Comparison of ENCODE assay signal across 31 cellular contexts in genomic region chr5:175096469-175097185, GRCh38.
"Had no signal": no experiment of that assay in that cellular context is flagged by ENCODE, and none has a peak within 500 bp of the region (broad histone marks: within the 10 kb centered on the region; RNA-seq: fewer than 3 reads in every experiment).

No MANE protein-coding gene starts in this region.

- H3K27ac ChIP-seq: coronary artery, foreskin keratinocyte, heart left ventricle, lower lobe of right lung, neural progenitor cell, sigmoid colon, suprapubic skin, tibial artery had no signal

- H3K4me1 ChIP-seq: foreskin keratinocyte, heart left ventricle, lower lobe of right lung, neural progenitor cell, sigmoid colon, suprapubic skin, tibial artery had no signal

- ATAC-seq: esophagus mucosa; foreskin keratinocyte; heart left ventricle; left colon; lower lobe of right lung; naive thymus-derived CD8-positive, alpha-beta T cell; stimulated activated memory B cell treated with anti-CD40 and anti-IgM and Interleukin-4, amounts not matched to agents 10 μg/mL and 1 μg/mL and 100 μg/mL, for 72 hours; stimulated activated naive CD8-positive, alpha-beta T cell treated with anti-CD3 and anti-CD28 coated beads, Interleukin-15, amount 100 ng/mL, for 72 hours had no signal

- H3K27me3 ChIP-seq: foreskin keratinocyte, neural progenitor cell, sigmoid colon, suprapubic skin, tibial artery had no signal

- H3K4me2 ChIP-seq: neural progenitor cell had no signal

- DNase-seq: activated CD4-positive, alpha-beta memory T cell treated with anti-CD3 and anti-CD28 coated beads for 36 hours; activated CD4-positive, alpha-beta T cell treated with anti-CD3 and anti-CD28 coated beads, Interleukin-2, amount 10 ng/mL, durations not matched to agents 24 days and 14 days; activated CD4-positive, CD25-positive, alpha-beta regulatory T cell treated with anti-CD3 and anti-CD28 coated beads, Interleukin-2, amount 50 U/mL, for 72 hours; activated CD8-positive, alpha-beta memory T cell treated with anti-CD3 and anti-CD28 coated beads, Interleukin-2, amount 50 U/mL, for 4 hours; activated effector memory CD4-positive, alpha-beta T cell treated with anti-CD3 and anti-CD28 coated beads, Interleukin-2, amount 50 U/mL, for 16 hours; activated naive CD4-positive, alpha-beta T cell treated with anti-CD3 and anti-CD28 coated beads for 36 hours; activated naive CD8-positive, alpha-beta T cell treated with anti-CD3 and anti-CD28 coated beads for 36 hours; activated T-cell treated with anti-CD3 and anti-CD28 coated beads, Interleukin-2, amount 50 U/mL, for 1 hour; amniotic stem cell; heart left ventricle; hypothalamus; immature natural killer cell; kidney; left colon; lower lobe of right lung; mesenchymal stem cell; naive thymus-derived CD8-positive, alpha-beta T cell; sigmoid colon; small intestine; stimulated activated CD4-positive, alpha-beta T cell treated with anti-CD3 and anti-CD28 coated beads, Interleukin-4, amount 100 ng/mL, for 4 hours; stimulated activated CD8-positive, alpha-beta memory T cell treated with anti-CD3 and anti-CD28 coated beads, Interleukin-4, amount 100 ng/mL, for 48 hours; stimulated activated naive CD8-positive, alpha-beta T cell treated with anti-CD3 and anti-CD28 coated beads, Interleukin-15, amount 100 ng/mL, for 72 hours; SW 1271; T-helper 9 cell; tibial artery had no signal

- H3K9ac ChIP-seq: neural progenitor cell had no signal

- H2AFZ ChIP-seq: neural progenitor cell had no signal

- H3K9me3 ChIP-seq: lower lobe of right lung, sigmoid colon, suprapubic skin, tibial artery had no signal

- H3K36me3 ChIP-seq: heart left ventricle, lower lobe of right lung, neural progenitor cell, sigmoid colon, suprapubic skin, tibial artery had no signal

- H3K4me3 ChIP-seq: coronary artery, heart left ventricle, lower lobe of right lung, neural progenitor cell, sigmoid colon, suprapubic skin, tibial artery had no signal
